Comparison of ENCODE assay signal across 9 cellular contexts in genomic region chr20:36845288-36845969, GRCh38. TPM values are rescaled to one million over a fixed set of nuclear protein-coding genes. Genes with fewer than 3 reads are reported as not detected.
A peak's percentile ranks its signal among the peaks of the same experiment; 100 is the strongest.
DNase-seq lines count a peak whose midpoint lies in the region; ATAC-seq and TF ChIP-seq lines count a peak whose summit lies in the region.
"Had no signal": no experiment of that assay in that cellular context is flagged by ENCODE, and none has a peak within 500 bp of the region (broad histone marks: within the 10 kb centered on the region; RNA-seq: fewer than 3 reads in every experiment).

No MANE protein-coding gene starts in this region.

- DNase-seq in SK-MEL-5 (ENCODE audit: low read depth, low spot score) (peak; percentile 76), head of caudate nucleus (peak in 41 of 42 donors; percentile 69 to 90 (median 82)), gastrocnemius medialis (no peak), HK-2 (ENCODE audit: unreplicated experiment) (no peak), SIG-M5 treated with dmso at 0.1 percent for 504 hours (lab: John Stamatoyannopoulos, UW; ENCODE audit: unreplicated experiment) (no peak), T1000 (lab: John Stamatoyannopoulos, UW) (no peak), activated gamma-delta T cell treated with Interleukin-2 at 50 U/mL for 16 hours (no peak)
- DNase-seq: mammary epithelial cell had no signal

- no peak for TF ChIP-seq CTCF in gastrocnemius medialis (IDR thresholded peaks at IDR 0.05 in 4 of 5, conservative IDR thresholded peaks at IDR 0.05 in 1 of 5)

- no peaks in the 10 kb centered on the region for H3K9me3 ChIP-seq in gastrocnemius medialis

- H3K4me3 ChIP-seq in gastrocnemius medialis = no peak overlapping the region

- in situ Hi-C loops in SK-MEL-5 (cut with HindIII; ENCODE audit: low pct_unique_long_range_greater_than_20kb, low sequenced_read_pairs) (no loop called here), gastrocnemius medialis (cut with MboI; ENCODE audit: low sequenced_read_pairs in 4 of 4) (no loop called here)

- TF ChIP-seq POLR2A in GM19193 (IDR thresholded peaks at IDR 0.05; ENCODE audit: extremely low read depth, insufficient read depth, insufficient read length) (peak; percentile 36), gastrocnemius medialis (IDR thresholded peaks at IDR 0.05) (no peak)

- ATAC-seq in gastrocnemius medialis = no peak

- intact Hi-C loops in head of caudate nucleus (cut with DNase I) = loop anchor here (1.0 kb wide), 1 partner anchor 10 kb away; no protein-coding TSS in a partner anchor
- intact Hi-C loops in gastrocnemius medialis (cut with DNase I; ENCODE audit: low total_unique reads) = no loop called here

- no peaks in the 10 kb centered on the region for H3K36me3 ChIP-seq in gastrocnemius medialis

- no peaks in the 10 kb centered on the region for H3K27me3 ChIP-seq in gastrocnemius medialis

- H3K27ac ChIP-seq in gastrocnemius medialis = peak overlapping the region; percentile 69 to 78 (median 72)

- H3K4me1 ChIP-seq in gastrocnemius medialis = peaks cover 14 to 25% of the 10 kb centered on the region in 2 donors

RNA-seq across cellular contexts. Expression of gene TLDC2, which starts 30.5 kb away (rescaled TPM):
- total RNA-seq in SK-MEL-5 (2014; rRNA removed; shearing (Covaris generic)) = not detected in 2 replicates
- not detected in 2 replicates for polyA plus RNA-seq in SK-MEL-5 (2015; cell fraction: cytosol; rRNA removed)
- not detected in 2 replicates for polyA plus RNA-seq in SK-MEL-5 (2015; cell fraction: nucleus; rRNA removed)
- not detected for total RNA-seq in gastrocnemius medialis
- total RNA-seq: mammary epithelial cell had no signal
- polyA plus RNA-seq: mammary epithelial cell had no signal

Comparison
In these comparisons a context has a peak if more than half of its experiments do, and no peak if none do; other contexts are left out.
1. DNase-seq: peak in SK-MEL-5 (single experiment) and head of caudate nucleus (41 of 42); none in gastrocnemius medialis (0 of 2), HK-2 (single experiment), SIG-M5 treated with dmso at 0.1 percent for 504 hours (single experiment), T1000 (single experiment) and activated gamma-delta T cell treated with Interleukin-2 at 50 U/mL for 16 hours (single experiment).